29 cellular contexts compared by ENCODE assay signal in the genomic region with DNA sequence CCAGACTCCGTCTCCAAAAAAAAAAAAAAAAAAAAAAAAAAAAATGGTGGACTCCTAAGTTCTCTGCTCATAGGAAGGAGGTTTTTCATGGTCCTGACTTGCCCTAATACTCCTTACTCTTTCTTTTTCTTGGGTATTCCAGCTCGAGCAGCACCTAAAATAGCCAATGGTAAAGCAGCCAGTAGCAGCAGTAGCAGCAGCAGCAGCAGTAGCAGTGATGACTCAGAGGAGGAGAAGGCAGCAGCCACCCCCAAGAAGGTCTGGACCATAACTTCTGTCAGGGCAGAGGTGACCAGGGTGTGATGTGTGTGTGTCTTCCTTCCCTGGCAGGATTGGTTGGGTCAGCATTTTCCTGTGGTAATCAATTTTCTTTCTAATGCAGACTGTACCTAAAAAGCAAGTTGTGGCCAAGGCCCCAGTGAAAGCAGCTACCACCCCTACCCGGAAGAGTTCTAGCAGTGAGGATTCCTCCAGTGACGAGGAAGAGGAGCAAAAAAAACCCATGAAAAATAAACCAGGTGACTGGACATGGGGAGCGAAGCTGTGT. TPM values are rescaled to one million over a fixed set of nuclear protein-coding genes. Genes with fewer than 3 reads are reported as not detected.
DNase-seq lines count a peak whose midpoint lies in the region; ATAC-seq and TF ChIP-seq lines count a peak whose summit lies in the region.
"Had no signal": no experiment of that assay in that cellular context is flagged by ENCODE, and none has a peak within 500 bp of the region (broad histone marks: within the 10 kb centered on the region; RNA-seq: fewer than 3 reads in every experiment).

No MANE protein-coding gene starts in this region.

- H2AK5ac ChIP-seq in mesenchymal stem cell (ENCODE audit: low read length, severe bottlenecking), result no peak overlapping the region

- CTCF ChIA-PET in activated CD4-positive, alpha-beta T cell treated with anti-CD3 and anti-CD28 coated beads for 36 hours (lab: Charles Lee), result interaction anchor here (0.7 to 2.7 kb wide), 7 partner anchors 9 to 425 kb away, joined by 3 to 32 read pairs (median 3); a partner anchor contains a TSS

- no peak overlapping the region for H4K8ac ChIP-seq in mesenchymal stem cell (ENCODE audit: low read length)

- ATAC-seq in activated CD4-positive, alpha-beta T cell treated with anti-CD3 and anti-CD28 coated beads for 36 hours, result peak; percentile 37
- no peak for ATAC-seq in activated naive CD8-positive, alpha-beta T cell treated with anti-CD3 and anti-CD28 coated beads, Interleukin-2, amount 50 U/mL, for 24 hours
- ATAC-seq in body of pancreas (no peak), GM21367 (IDR thresholded peaks at IDR 0.05; ENCODE audit: unreplicated experiment) (no peak)
- ATAC-seq: gastrocnemius medialis had no signal

- H3K4me1 ChIP-seq in mesenchymal stem cell (ENCODE audit: control insufficient read depth, insufficient read depth, low read depth, low read length) (peaks cover 9% of the 10 kb centered on the region), body of pancreas (peaks cover 12% of the 10 kb centered on the region)
- H3K4me1 ChIP-seq: gastrocnemius medialis had no signal

- H2BK5ac ChIP-seq in mesenchymal stem cell (ENCODE audit: low read depth, low read length, poor library complexity, severe bottlenecking), result no peak overlapping the region

- peaks cover 23% of the 10 kb centered on the region for H3K79me1 ChIP-seq in mesenchymal stem cell (replicated peaks; ENCODE audit: low read length, poor library complexity, severe bottlenecking)

- peak overlapping the region; percentile 25 for H3K27ac Mint-ChIP-seq in activated CD4-positive, alpha-beta T cell treated with anti-CD3 and anti-CD28 coated beads for 36 hours
- peak overlapping the region; percentile 42 for H3K27ac Mint-ChIP-seq in activated naive CD8-positive, alpha-beta T cell treated with anti-CD3 and anti-CD28 coated beads, Interleukin-2, amount 50 U/mL, for 24 hours
- H3K27ac Mint-ChIP-seq: activated B cell treated with CpG ODN at 0.5 μM for 24 hours; T-helper 1 cell treated with Interleukin-12 subunit alpha and Interleukin-12 subunit beta and Interleukin-4 antibody, amounts not matched to agents 30 μg/mL and 1 μg/mL, for 36 hours had no signal

- H3K14ac ChIP-seq in mesenchymal stem cell (ENCODE audit: low read length in 2 of 2), result no peak overlapping the region

- POLR2A ChIA-PET in activated CD4-positive, alpha-beta T cell treated with anti-CD3 and anti-CD28 coated beads for 36 hours (lab: Charles Lee), result interaction anchor here (0.7 kb wide), 1 partner anchor 10 kb away, joined by 3 read pairs; no protein-coding TSS in a partner anchor

- H3K27ac ChIP-seq in mesenchymal stem cell (ENCODE audit: low read length, poor library complexity, severe bottlenecking) (no peak overlapping the region), body of pancreas (no peak overlapping the region)
- H3K27ac ChIP-seq: gastrocnemius medialis, vagina had no signal

- H3K9ac ChIP-seq in mesenchymal stem cell (ENCODE audit: low read length), result peak overlapping the region; percentile 11

- no peak overlapping the region for H3K18ac ChIP-seq in mesenchymal stem cell (ENCODE audit: low read depth in 1 of 2, low read length in 2 of 2)

- H2BK15ac ChIP-seq in mesenchymal stem cell (ENCODE audit: low read depth, poor library complexity, severe bottlenecking), result no peak overlapping the region

- WGBS in mesenchymal stem cell, result 84% methylated on average over 4 of the region's 5 CpGs
- 90 to 97% methylated on average over 5 of the region's 5 CpGs for WGBS in body of pancreas, 2 donors

- no peak for DNase-seq in activated CD4-positive, alpha-beta T cell treated with anti-CD3 and anti-CD28 coated beads for 36 hours
- DNase-seq in activated CD4-positive, alpha-beta T cell treated with anti-CD3 and anti-CD28 coated beads for 4 hours, result no peak
- peak; percentile 50 for DNase-seq in HCEC 1CT
- no peak for DNase-seq in activated naive CD8-positive, alpha-beta T cell treated with anti-CD3 and anti-CD28 coated beads, Interleukin-2, amount 50 U/mL, for 24 hours
- peak; percentile 55 for DNase-seq in mesenchymal stem cell
- DNase-seq in body of pancreas, result no peak
- DNase-seq in stimulated activated CD4-positive, alpha-beta T cell treated with anti-CD3 and anti-CD28 coated beads, Interleukin-4, amount 100 ng/mL, for 24 hours, result no peak
- DNase-seq: 8988T; activated B cell treated with CpG ODN at 0.5 μM for 24 hours; activated CD8-positive, alpha-beta memory T cell treated with anti-CD3 and anti-CD28 coated beads for 24 hours; amygdala; C1 segment of cervical spinal cord; Calu3; central memory CD4-positive, alpha-beta T cell; erythroblast; gastrocnemius medialis; KBM-7; MV-4-11; NCI-H1694 treated with DMSO at 0.1 percent for 48 hours; NCI-H69; retina; SHP77; stimulated activated CD4-positive, alpha-beta T cell treated with anti-CD3 and anti-CD28 coated beads, Interleukin-12 subunit alpha, Interleukin-12 subunit beta, amount 100 ng/mL, for 4 hours; stimulated activated CD8-positive, alpha-beta memory T cell treated with anti-CD3 and anti-CD28 coated beads, Interleukin-4, amount 100 ng/mL, for 48 hours had no signal

- peaks cover 40% of the 10 kb centered on the region for H3K4me1 Mint-ChIP-seq in activated CD4-positive, alpha-beta T cell treated with anti-CD3 and anti-CD28 coated beads for 36 hours
- H3K4me1 Mint-ChIP-seq in activated naive CD8-positive, alpha-beta T cell treated with anti-CD3 and anti-CD28 coated beads, Interleukin-2, amount 50 U/mL, for 24 hours, result peaks cover 46% of the 10 kb centered on the region

- no peak overlapping the region for H2BK12ac ChIP-seq in mesenchymal stem cell (ENCODE audit: low read length in 2 of 2)

- intact Hi-C loops in activated CD4-positive, alpha-beta T cell treated with anti-CD3 and anti-CD28 coated beads for 36 hours (cut with DNase I, micrococcal nuclease), result no loop called here
- intact Hi-C loops in body of pancreas (cut with DNase I), result no loop called here

- H3K27me3 ChIP-seq in mesenchymal stem cell (ENCODE audit: control insufficient read depth in 1 of 2, insufficient read depth in 1 of 2, low read length in 2 of 2) (no peaks in the 10 kb centered on the region), body of pancreas (no peaks in the 10 kb centered on the region)
- H3K27me3 ChIP-seq: gastrocnemius medialis, vagina had no signal

- H3K9me3 ChIP-seq in mesenchymal stem cell (ENCODE audit: control insufficient read depth, low read length), result no peaks in the 10 kb centered on the region
- H3K9me3 ChIP-seq in body of pancreas, result no peaks in the 10 kb centered on the region
- H3K9me3 ChIP-seq: gastrocnemius medialis, vagina had no signal

- TF ChIP-seq POLR2A in body of pancreas (IDR thresholded peaks at IDR 0.05), result no peak

- H3K9me3 Mint-ChIP-seq in activated CD4-positive, alpha-beta T cell treated with anti-CD3 and anti-CD28 coated beads for 36 hours (ENCODE audit: low read depth), result no peaks in the 10 kb centered on the region
- H3K9me3 Mint-ChIP-seq in activated naive CD8-positive, alpha-beta T cell treated with anti-CD3 and anti-CD28 coated beads, Interleukin-2, amount 50 U/mL, for 24 hours, result no peaks in the 10 kb centered on the region
- H3K9me3 Mint-ChIP-seq: activated B cell treated with CpG ODN at 0.5 μM for 24 hours; activated T-helper 2 cell treated with anti-CD3 and anti-CD28 coated beads, Interferon-gamma antibody, Interleukin-2, Interleukin-4, amounts not matched to agents 10 μg/mL and 5 μg/mL and 100 μg/mL, durations not matched to agents 14 hours and 24 hours and 36 hours; T-helper 1 cell treated with Interleukin-12 subunit alpha and Interleukin-12 subunit beta and Interleukin-4 antibody, amounts not matched to agents 30 μg/mL and 1 μg/mL, for 36 hours had no signal

- no peak overlapping the region for H2AFZ ChIP-seq in mesenchymal stem cell (ENCODE audit: low read depth, low read length)

- no peak for TF ChIP-seq CTCF in body of pancreas (IDR thresholded peaks at IDR 0.05)

- H3K4me3 Mint-ChIP-seq in activated CD4-positive, alpha-beta T cell treated with anti-CD3 and anti-CD28 coated beads for 36 hours, result no peak overlapping the region
- no peak overlapping the region for H3K4me3 Mint-ChIP-seq in activated naive CD8-positive, alpha-beta T cell treated with anti-CD3 and anti-CD28 coated beads, Interleukin-2, amount 50 U/mL, for 24 hours
- H3K4me3 Mint-ChIP-seq: activated B cell treated with CpG ODN at 0.5 μM for 24 hours; T-helper 1 cell treated with Interleukin-12 subunit alpha and Interleukin-12 subunit beta and Interleukin-4 antibody, amounts not matched to agents 30 μg/mL and 1 μg/mL, for 36 hours had no signal

- H4K91ac ChIP-seq in mesenchymal stem cell (ENCODE audit: low read length), result no peak overlapping the region

- H3K36me3 Mint-ChIP-seq in activated CD4-positive, alpha-beta T cell treated with anti-CD3 and anti-CD28 coated beads for 36 hours (ENCODE audit: low read depth), result peaks cover 80% of the 10 kb centered on the region
- peaks cover 93% of the 10 kb centered on the region for H3K36me3 Mint-ChIP-seq in activated naive CD8-positive, alpha-beta T cell treated with anti-CD3 and anti-CD28 coated beads, Interleukin-2, amount 50 U/mL, for 24 hours (ENCODE audit: low read depth)

- no peak overlapping the region for H3K4me2 ChIP-seq in mesenchymal stem cell (ENCODE audit: low read length, poor library complexity, severe bottlenecking)

- H3K4me3 ChIP-seq in mesenchymal stem cell (ENCODE audit: insufficient read depth in 1 of 2, low read depth in 1 of 2, low read length in 2 of 2), result no peak overlapping the region
- no peak overlapping the region for H3K4me3 ChIP-seq in body of pancreas
- H3K4me3 ChIP-seq: gastrocnemius medialis, lung, vagina had no signal

- H2BK120ac ChIP-seq in mesenchymal stem cell (ENCODE audit: low read depth, low read length), result no peak overlapping the region

- H3K36me3 ChIP-seq in mesenchymal stem cell (ENCODE audit: control insufficient read depth in 1 of 2, insufficient read depth in 2 of 2, low read depth in 1 of 2, low read length in 2 of 2) (peaks cover 58 to 94% of the 10 kb centered on the region in 2 experiments), body of pancreas (replicated peaks in 1 of 2; ENCODE audit: insufficient read depth in 1 of 2, low read depth in 2 of 2) (peaks cover 30 to 49% of the 10 kb centered on the region in 2 donors)

- H3K4ac ChIP-seq in mesenchymal stem cell (ENCODE audit: low read depth in 1 of 2, low read length in 2 of 2), result no peak overlapping the region

- H3K27me3 Mint-ChIP-seq in activated CD4-positive, alpha-beta T cell treated with anti-CD3 and anti-CD28 coated beads for 36 hours, result no peaks in the 10 kb centered on the region
- H3K27me3 Mint-ChIP-seq in activated naive CD8-positive, alpha-beta T cell treated with anti-CD3 and anti-CD28 coated beads, Interleukin-2, amount 50 U/mL, for 24 hours, result no peaks in the 10 kb centered on the region
- H3K27me3 Mint-ChIP-seq: activated B cell treated with CpG ODN at 0.5 μM for 24 hours had no signal

- H3K23ac ChIP-seq in mesenchymal stem cell (ENCODE audit: low read length in 2 of 2), result no peak overlapping the region

RNA-seq across cellular contexts. Expression of a gene that starts 6.9 kb away (rescaled TPM):
- total RNA-seq in activated CD4-positive, alpha-beta T cell treated with anti-CD3 and anti-CD28 coated beads for 36 hours, result 100 to 1,000 TPM; 206 to 283 TPM
- polyA plus RNA-seq in mesenchymal stem cell (2013, experiment 1 of 2), result 45.7 TPM
- polyA plus RNA-seq in mesenchymal stem cell (2013, experiment 2 of 2), result 46.3 TPM
- 10 to 100 TPM; 26.0 to 33.7 TPM for total RNA-seq in body of pancreas

RNA-seq across cellular contexts. Expression of a gene that starts 26.3 kb away (rescaled TPM):
- 10 to 100 TPM; 61.3 to 74.7 TPM for total RNA-seq in activated CD4-positive, alpha-beta T cell treated with anti-CD3 and anti-CD28 coated beads for 36 hours
- 25.0 TPM for polyA plus RNA-seq in mesenchymal stem cell (2013, experiment 1 of 2)
- 23.2 TPM for polyA plus RNA-seq in mesenchymal stem cell (2013, experiment 2 of 2)
- 10 to 100 TPM; 17.9 to 37.6 TPM for total RNA-seq in body of pancreas

RNA-seq across cellular contexts. Expression of a gene that starts 39.0 kb away (rescaled TPM):
- 10 to 100 TPM; 69.6 to 86.7 TPM for total RNA-seq in activated CD4-positive, alpha-beta T cell treated with anti-CD3 and anti-CD28 coated beads for 36 hours
- polyA plus RNA-seq in mesenchymal stem cell (2013, experiment 1 of 2), result 84.4 TPM
- 79.9 TPM for polyA plus RNA-seq in mesenchymal stem cell (2013, experiment 2 of 2)
- 10 to 100 TPM; 17.1 to 24.4 TPM for total RNA-seq in body of pancreas

Comparison
In these comparisons a context has a peak if more than half of its experiments do, and no peak if none do; other contexts are left out.
1. DNase-seq: peak in HCEC 1CT (single experiment) and mesenchymal stem cell (single experiment); none in activated CD4-positive, alpha-beta T cell treated with anti-CD3 and anti-CD28 coated beads for 36 hours (single experiment), activated CD4-positive, alpha-beta T cell treated with anti-CD3 and anti-CD28 coated beads for 4 hours (0 of 2), activated naive CD8-positive, alpha-beta T cell treated with anti-CD3 and anti-CD28 coated beads, Interleukin-2, amount 50 U/mL, for 24 hours (single experiment), body of pancreas (0 of 4) and stimulated activated CD4-positive, alpha-beta T cell treated with anti-CD3 and anti-CD28 coated beads, Interleukin-4, amount 100 ng/mL, for 24 hours (single experiment).
2. RNA of a gene that starts 6.9 kb away (total RNA-seq): 206 to 283 TPM in activated CD4-positive, alpha-beta T cell treated with anti-CD3 and anti-CD28 coated beads for 36 hours; 26.0 to 33.7 TPM in body of pancreas; every median in the first group is over 4 times any median in the second.